Comparison of ENCODE assay signal across 20 cellular contexts in the genomic region with DNA sequence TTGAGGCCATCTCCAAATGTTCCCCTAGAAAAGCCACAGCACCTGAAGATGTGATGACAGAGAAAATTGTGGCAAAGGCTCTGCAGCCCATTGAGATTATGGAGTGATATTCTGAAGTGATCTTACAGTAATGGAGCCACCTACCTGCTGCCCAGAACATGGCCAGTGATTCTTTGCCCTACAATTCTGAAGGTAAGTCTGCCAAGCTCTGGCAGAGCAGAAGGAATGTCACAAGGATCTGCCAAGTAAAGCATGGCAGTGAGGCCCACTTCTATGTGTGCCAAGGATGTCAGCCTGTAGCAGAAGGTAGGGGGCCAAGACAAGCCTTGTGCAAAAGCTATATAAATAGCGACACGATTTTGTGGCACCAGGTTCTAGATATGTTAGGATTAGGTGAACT.
DNase-seq lines count a peak whose midpoint lies in the region; TF ChIP-seq lines count a peak whose summit lies in the region.
"Had no signal": no experiment of that assay in that cellular context is flagged by ENCODE, and none has a peak within 500 bp of the region (broad histone marks: within the 10 kb centered on the region; RNA-seq: fewer than 3 reads in every experiment).

No MANE protein-coding gene starts in this region.

- no peak overlapping the region for H3K4ac ChIP-seq in mesenchymal stem cell (ENCODE audit: low read depth in 1 of 2, low read length in 2 of 2)

- H3K27ac ChIP-seq in C4-2B (no peak overlapping the region), mesenchymal stem cell (ENCODE audit: low read length, poor library complexity, severe bottlenecking) (no peak overlapping the region)
- H3K27ac ChIP-seq: A549, BLaER1 had no signal

- peak; percentile 16; the same call in 1 of the 2 replicates for TF ChIP-seq RAD21 in Ishikawa (IDR thresholded peaks at IDR 0.05; ENCODE audit: low read depth)

- H3K9me3 ChIP-seq in mesenchymal stem cell (ENCODE audit: control insufficient read depth, low read length), result no peaks in the 10 kb centered on the region
- H3K9me3 ChIP-seq: A549, BLaER1, SK-N-SH had no signal

- no peak overlapping the region for H3K18ac ChIP-seq in mesenchymal stem cell (ENCODE audit: low read depth in 1 of 2, low read length in 2 of 2)

- no peak overlapping the region for H3K4me2 ChIP-seq in mesenchymal stem cell (ENCODE audit: low read length, poor library complexity, severe bottlenecking)
- H3K4me2 ChIP-seq: A549, BLaER1, SK-N-SH had no signal

- no peak overlapping the region for H3K9ac ChIP-seq in mesenchymal stem cell (ENCODE audit: low read length)
- H3K9ac ChIP-seq: BLaER1, SK-N-SH had no signal

- H3K14ac ChIP-seq in mesenchymal stem cell (ENCODE audit: low read length in 2 of 2), result no peak overlapping the region

- no peaks in the 10 kb centered on the region for H3K27me3 ChIP-seq in mesenchymal stem cell (ENCODE audit: control insufficient read depth in 1 of 2, insufficient read depth in 1 of 2, low read length in 2 of 2)
- H3K27me3 ChIP-seq: BLaER1 had no signal

- no peak overlapping the region for H2BK120ac ChIP-seq in mesenchymal stem cell (ENCODE audit: low read depth, low read length)

- H4K8ac ChIP-seq in mesenchymal stem cell (ENCODE audit: low read length), result no peak overlapping the region

- H3K79me1 ChIP-seq in mesenchymal stem cell (replicated peaks; ENCODE audit: low read length, poor library complexity, severe bottlenecking), result no peaks in the 10 kb centered on the region

- no peak overlapping the region for H4K91ac ChIP-seq in mesenchymal stem cell (ENCODE audit: low read length)

- no peaks in the 10 kb centered on the region for H3K4me1 ChIP-seq in mesenchymal stem cell (ENCODE audit: control insufficient read depth, insufficient read depth, low read depth, low read length)
- H3K4me1 ChIP-seq: A549, BLaER1 had no signal

- TF ChIP-seq CTCF in C4-2B (conservative IDR thresholded peaks at IDR 0.05), result 0 out of 2 replicates have a peak, but pooled peaks have one; percentile 3

- H2BK15ac ChIP-seq in mesenchymal stem cell (ENCODE audit: low read depth, poor library complexity, severe bottlenecking), result no peak overlapping the region

- no peak overlapping the region for H2BK12ac ChIP-seq in mesenchymal stem cell (ENCODE audit: low read length in 2 of 2)

- H2AFZ ChIP-seq in mesenchymal stem cell (ENCODE audit: low read depth, low read length), result peak overlapping the region; percentile 30

- no peak overlapping the region for H2AK5ac ChIP-seq in mesenchymal stem cell (ENCODE audit: low read length, severe bottlenecking)

- no peak overlapping the region for H3K4me3 ChIP-seq in mesenchymal stem cell (ENCODE audit: insufficient read depth in 1 of 2, low read depth in 1 of 2, low read length in 2 of 2)
- H3K4me3 ChIP-seq: A549, BLaER1 had no signal

- WGBS in mesenchymal stem cell, result 100% methylated on average over 2 of the region's 2 CpGs

- TF ChIP-seq EP300 in Ishikawa (IDR thresholded peaks at IDR 0.05; ENCODE audit: borderline replicate concordance), result no peak

- DNase-seq in cerebellar nuclear complex (lab: John Stamatoyannopoulos, UW) (peak; percentile 49 to 72), mesenchymal stem cell (no peak), SKM-1 treated with dmso at 0.1 percent for 144 hours (lab: John Stamatoyannopoulos, UW; ENCODE audit: unreplicated experiment) (no peak), NCI-H510A treated with DMSO at 0.1 percent for 48 hours (lab: John Stamatoyannopoulos, UW) (no peak)
- no peak for DNase-seq in activated T-cell treated with anti-CD3 and anti-CD28 coated beads, Interleukin-2, amount 50 U/mL, for 1 hour
- DNase-seq: Calu3; CD8-positive, alpha-beta T cell; DND-41; Kasumi-1; NCI-H1105 treated with DMSO at 0.1 percent for 48 hours; NCI-H1694; NCI-H510A; NCI-H774; OCI-M1; SHP77; SK-N-SH had no signal

- no peak overlapping the region for H2BK5ac ChIP-seq in mesenchymal stem cell (ENCODE audit: low read depth, low read length, poor library complexity, severe bottlenecking)

- H3K23ac ChIP-seq in mesenchymal stem cell (ENCODE audit: low read length in 2 of 2), result no peak overlapping the region

- H3K36me3 ChIP-seq in mesenchymal stem cell (ENCODE audit: control insufficient read depth in 1 of 2, insufficient read depth in 2 of 2, low read depth in 1 of 2, low read length in 2 of 2), result no peaks in the 10 kb centered on the region
- H3K36me3 ChIP-seq: BLaER1 had no signal

TF ChIP-seq in Ishikawa, 13 proteins besides CTCF, POLR2A, EP300 and RAD21:
- TF ChIP-seq, protein P1, sequence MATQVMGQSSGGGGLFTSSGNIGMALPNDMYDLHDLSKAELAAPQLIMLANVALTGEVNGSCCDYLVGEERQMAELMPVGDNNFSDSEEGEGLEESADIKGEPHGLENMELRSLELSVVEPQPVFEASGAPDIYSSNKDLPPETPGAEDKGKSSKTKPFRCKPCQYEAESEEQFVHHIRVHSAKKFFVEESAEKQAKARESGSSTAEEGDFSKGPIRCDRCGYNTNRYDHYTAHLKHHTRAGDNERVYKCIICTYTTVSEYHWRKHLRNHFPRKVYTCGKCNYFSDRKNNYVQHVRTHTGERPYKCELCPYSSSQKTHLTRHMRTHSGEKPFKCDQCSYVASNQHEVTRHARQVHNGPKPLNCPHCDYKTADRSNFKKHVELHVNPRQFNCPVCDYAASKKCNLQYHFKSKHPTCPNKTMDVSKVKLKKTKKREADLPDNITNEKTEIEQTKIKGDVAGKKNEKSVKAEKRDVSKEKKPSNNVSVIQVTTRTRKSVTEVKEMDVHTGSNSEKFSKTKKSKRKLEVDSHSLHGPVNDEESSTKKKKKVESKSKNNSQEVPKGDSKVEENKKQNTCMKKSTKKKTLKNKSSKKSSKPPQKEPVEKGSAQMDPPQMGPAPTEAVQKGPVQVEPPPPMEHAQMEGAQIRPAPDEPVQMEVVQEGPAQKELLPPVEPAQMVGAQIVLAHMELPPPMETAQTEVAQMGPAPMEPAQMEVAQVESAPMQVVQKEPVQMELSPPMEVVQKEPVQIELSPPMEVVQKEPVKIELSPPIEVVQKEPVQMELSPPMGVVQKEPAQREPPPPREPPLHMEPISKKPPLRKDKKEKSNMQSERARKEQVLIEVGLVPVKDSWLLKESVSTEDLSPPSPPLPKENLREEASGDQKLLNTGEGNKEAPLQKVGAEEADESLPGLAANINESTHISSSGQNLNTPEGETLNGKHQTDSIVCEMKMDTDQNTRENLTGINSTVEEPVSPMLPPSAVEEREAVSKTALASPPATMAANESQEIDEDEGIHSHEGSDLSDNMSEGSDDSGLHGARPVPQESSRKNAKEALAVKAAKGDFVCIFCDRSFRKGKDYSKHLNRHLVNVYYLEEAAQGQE (IDR thresholded peaks at IDR 0.05; ENCODE audit: low read depth), result no peak
- TF ChIP-seq CREB1 (IDR thresholded peaks at IDR 0.05; ENCODE audit: low read depth), result no peak
- TF ChIP-seq TEAD4 (IDR thresholded peaks at IDR 0.05), result no peak
- no peak for TF ChIP-seq CEBPB (IDR thresholded peaks at IDR 0.05)
- no peak for TF ChIP-seq TAF1 (IDR thresholded peaks at IDR 0.05; ENCODE audit: low read depth)
- TF ChIP-seq YY1 (IDR thresholded peaks at IDR 0.05; ENCODE audit: low read depth), result no peak
- TF ChIP-seq, protein P2, sequence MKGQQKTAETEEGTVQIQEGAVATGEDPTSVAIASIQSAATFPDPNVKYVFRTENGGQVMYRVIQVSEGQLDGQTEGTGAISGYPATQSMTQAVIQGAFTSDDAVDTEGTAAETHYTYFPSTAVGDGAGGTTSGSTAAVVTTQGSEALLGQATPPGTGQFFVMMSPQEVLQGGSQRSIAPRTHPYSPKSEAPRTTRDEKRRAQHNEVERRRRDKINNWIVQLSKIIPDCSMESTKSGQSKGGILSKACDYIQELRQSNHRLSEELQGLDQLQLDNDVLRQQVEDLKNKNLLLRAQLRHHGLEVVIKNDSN (IDR thresholded peaks at IDR 0.05), result no peak
- TF ChIP-seq EGR1 (IDR thresholded peaks at IDR 0.05), result no peak
- no peak for TF ChIP-seq FOXM1 (IDR thresholded peaks at IDR 0.05; ENCODE audit: borderline replicate concordance, low read depth)

Comparison
In these comparisons a context has a peak if more than half of its experiments do, and no peak if none do; other contexts are left out.
1. DNase-seq: peak in cerebellar nuclear complex (2 of 2); none in mesenchymal stem cell (single experiment), SKM-1 treated with dmso at 0.1 percent for 144 hours (single experiment), activated T-cell treated with anti-CD3 and anti-CD28 coated beads, Interleukin-2, amount 50 U/mL, for 1 hour (single experiment) and NCI-H510A treated with DMSO at 0.1 percent for 48 hours (single experiment).